Comparison of ENCODE assay signal across 20 cellular contexts in the genomic region with DNA sequence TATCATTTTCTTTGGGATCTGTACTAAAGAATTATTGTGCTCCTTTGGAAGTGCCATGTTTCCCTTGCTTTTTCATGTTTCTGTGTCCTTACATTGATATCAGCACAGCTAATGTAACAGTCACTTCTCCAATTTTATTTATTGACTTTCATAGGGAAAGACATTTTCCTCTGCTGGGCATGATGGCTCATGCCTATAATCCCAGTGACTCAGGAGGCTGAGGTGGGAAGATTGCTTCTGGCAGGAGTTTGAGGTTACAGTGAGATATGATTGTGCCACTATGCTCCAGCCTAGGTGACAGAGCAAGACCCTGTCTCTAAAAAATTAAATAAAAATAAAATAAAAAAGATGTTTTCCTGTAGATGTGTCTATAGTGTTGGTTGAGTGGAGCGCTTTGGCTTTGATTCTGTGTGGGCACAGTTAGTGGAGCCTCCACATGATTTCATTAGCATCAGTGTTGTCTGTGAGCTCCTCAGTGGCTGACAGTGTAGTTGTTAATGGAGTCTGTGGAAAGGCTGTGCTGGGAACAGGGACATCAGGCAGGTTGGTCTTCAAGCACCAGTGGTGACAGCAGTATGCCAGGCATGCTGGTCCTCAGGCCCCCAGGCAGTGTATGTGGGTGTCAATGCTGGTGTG. TPM values are rescaled to one million over a fixed set of nuclear protein-coding genes. Genes with fewer than 3 reads are reported as not detected.
DNase-seq lines count a peak whose midpoint lies in the region; ATAC-seq and TF ChIP-seq lines count a peak whose summit lies in the region.
"Had no signal": no experiment of that assay in that cellular context is flagged by ENCODE, and none has a peak within 500 bp of the region (broad histone marks: within the 10 kb centered on the region; RNA-seq: fewer than 3 reads in every experiment).

No MANE protein-coding gene starts in this region.

- POLR2A ChIA-PET in CD4-positive, alpha-beta T cell (lab: Charles Lee), result no interaction called here
- POLR2A ChIA-PET in CD8-positive, alpha-beta memory T cell (lab: Charles Lee), result no interaction called here
- POLR2A ChIA-PET in activated B cell treated with CpG ODN at 0.5 μM for 24 hours (lab: Charles Lee), result no interaction called here

- TF ChIP-seq CTCF in CD4-positive, alpha-beta T cell (IDR thresholded peaks at IDR 0.05), result no peak
- TF ChIP-seq CTCF in activated B cell treated with CpG ODN at 0.5 μM for 24 hours (IDR thresholded peaks at IDR 0.05) (no peak), WERI-Rb-1 (IDR thresholded peaks at IDR 0.05; ENCODE audit: low read depth, low read length) (no peak)

- H3K27ac Mint-ChIP-seq in CD4-positive, alpha-beta T cell, result peak overlapping the region; percentile 79
- H3K27ac Mint-ChIP-seq in CD8-positive, alpha-beta memory T cell, result peak overlapping the region in 7 of 8 donors; percentile 42 to 87 (median 76)
- peak overlapping the region; percentile 68 for H3K27ac Mint-ChIP-seq in activated B cell treated with CpG ODN at 0.5 μM for 24 hours
- H3K27ac Mint-ChIP-seq: activated naive CD4-positive, alpha-beta T cell treated with anti-CD3 and anti-CD28 coated beads, Interleukin-2, amount 50 U/mL, for 72 hours; brain; HFFc6 had no signal

- intact Hi-C loops in CD4-positive, alpha-beta T cell (cut with DNase I, micrococcal nuclease), result no loop called here
- intact Hi-C loops in activated B cell treated with CpG ODN at 0.5 μM for 24 hours (cut with micrococcal nuclease) (no loop called here), aorta (cut with DNase I) (no loop called here)

- peaks cover 78% of the 10 kb centered on the region for H3K4me1 Mint-ChIP-seq in CD4-positive, alpha-beta T cell (ENCODE audit: low read depth)
- H3K4me1 Mint-ChIP-seq in CD8-positive, alpha-beta memory T cell, result peaks cover 61 to 81% (median 78%) of the 10 kb centered on the region in 3 donors
- H3K4me1 Mint-ChIP-seq in activated B cell treated with CpG ODN at 0.5 μM for 24 hours, result peaks cover 72% of the 10 kb centered on the region
- H3K4me1 Mint-ChIP-seq: brain had no signal

- H3K4me1 ChIP-seq in CD8-positive, alpha-beta memory T cell (ENCODE audit: insufficient read depth, low read length), result peaks cover 45% of the 10 kb centered on the region
- no peaks in the 10 kb centered on the region for H3K4me1 ChIP-seq in aorta (ENCODE audit: control insufficient read depth in 1 of 2, insufficient read depth in 2 of 2, low read length in 2 of 2)
- H3K4me1 ChIP-seq: upper lobe of right lung had no signal

- WGBS in aorta, 2 donors, result 96% methylated on average over 1 of the region's 1 CpG

- peaks cover 37% of the 10 kb centered on the region for H3K36me3 ChIP-seq in CD8-positive, alpha-beta memory T cell (ENCODE audit: insufficient read depth, low read length)
- H3K36me3 ChIP-seq in WERI-Rb-1 (no peaks in the 10 kb centered on the region), aorta (ENCODE audit: control insufficient read depth in 1 of 2, insufficient read depth in 2 of 2, low read length in 1 of 2) (no peaks in the 10 kb centered on the region)

- H3K27ac ChIP-seq in CD4-positive, alpha-beta T cell (ENCODE audit: low read depth, low read length), result no peak overlapping the region
- no peak overlapping the region for H3K27ac ChIP-seq in CD8-positive, alpha-beta memory T cell (ENCODE audit: low read depth, low read length)
- H3K27ac ChIP-seq in WERI-Rb-1, result no peak overlapping the region
- no peak overlapping the region for H3K27ac ChIP-seq in aorta (ENCODE audit: low read depth in 1 of 2, low read length in 2 of 2)
- H3K27ac ChIP-seq: upper lobe of right lung had no signal

- no peak overlapping the region for H3K4me3 ChIP-seq in CD8-positive, alpha-beta memory T cell (ENCODE audit: low read length)
- H3K4me3 ChIP-seq in WERI-Rb-1 (ENCODE audit: low read depth, low read length), result no peak overlapping the region
- no peak overlapping the region for H3K4me3 ChIP-seq in aorta (ENCODE audit: low read length in 2 of 2)
- H3K4me3 ChIP-seq: upper lobe of right lung had no signal

- CTCF ChIA-PET in CD4-positive, alpha-beta T cell (lab: Charles Lee), result no interaction called here
- CTCF ChIA-PET in CD8-positive, alpha-beta memory T cell (lab: Charles Lee), result no interaction called here
- CTCF ChIA-PET in activated B cell treated with CpG ODN at 0.5 μM for 24 hours (lab: Charles Lee), result no interaction called here

- no peak for DNase-seq in CD4-positive, alpha-beta T cell
- DNase-seq in CD8-positive, alpha-beta memory T cell, result no peak
- DNase-seq in activated B cell treated with CpG ODN at 0.5 μM for 24 hours (no peak), WERI-Rb-1 (no peak), aorta (no peak)
- DNase-seq: activated CD4-positive, CD25-positive, alpha-beta regulatory T cell treated with anti-CD3 and anti-CD28 coated beads, Interleukin-2, amount 50 U/mL, for 72 hours; activated T-cell treated with anti-CD3 and anti-CD28 coated beads for 4 hours; AML-193; cortex of kidney; HFFc6; NCI-H1417 treated with DMSO at 0.1 percent for 48 hours; NCI-H524; SK-N-SH; stimulated activated CD4-positive, alpha-beta T cell treated with anti-CD3 and anti-CD28 coated beads, Interleukin-4, amount 100 ng/mL, for 4 hours; T-helper 9 cell; upper lobe of right lung had no signal

- H3K9me3 ChIP-seq in CD4-positive, alpha-beta T cell (ENCODE audit: control insufficient read depth, low read length), result no peaks in the 10 kb centered on the region
- no peaks in the 10 kb centered on the region for H3K9me3 ChIP-seq in CD8-positive, alpha-beta memory T cell (ENCODE audit: low read length)
- H3K9me3 ChIP-seq in WERI-Rb-1 (ENCODE audit: severe bottlenecking), result peaks cover 6% of the 10 kb centered on the region
- H3K9me3 ChIP-seq in aorta (ENCODE audit: control insufficient read depth, low read length), result no peaks in the 10 kb centered on the region
- H3K9me3 ChIP-seq: SK-N-SH, upper lobe of right lung had no signal

- H3K36me3 Mint-ChIP-seq in CD4-positive, alpha-beta T cell (ENCODE audit: low read depth), result peaks cover 96% of the 10 kb centered on the region
- H3K36me3 Mint-ChIP-seq in CD8-positive, alpha-beta memory T cell, result peaks cover 23 to 77% (median 28%) of the 10 kb centered on the region in 3 donors
- H3K36me3 Mint-ChIP-seq in activated B cell treated with CpG ODN at 0.5 μM for 24 hours (ENCODE audit: low read depth), result peaks cover 78% of the 10 kb centered on the region
- H3K36me3 Mint-ChIP-seq: brain had no signal

- no peaks in the 10 kb centered on the region for H3K27me3 ChIP-seq in CD4-positive, alpha-beta T cell (ENCODE audit: control insufficient read depth, insufficient read depth, low read length)
- H3K27me3 ChIP-seq in CD8-positive, alpha-beta memory T cell (ENCODE audit: insufficient read depth, low read length, poor library complexity, severe bottlenecking), result no peaks in the 10 kb centered on the region
- peaks cover 84% of the 10 kb centered on the region for H3K27me3 ChIP-seq in WERI-Rb-1 (ENCODE audit: insufficient read depth, low read depth, severe bottlenecking)
- H3K27me3 ChIP-seq in aorta (ENCODE audit: control insufficient read depth in 1 of 2, insufficient read depth in 2 of 2, low read length in 1 of 2), result no peaks in the 10 kb centered on the region
- H3K27me3 ChIP-seq: upper lobe of right lung had no signal

- H3K27me3 Mint-ChIP-seq in CD4-positive, alpha-beta T cell, result no peaks in the 10 kb centered on the region
- H3K27me3 Mint-ChIP-seq in CD8-positive, alpha-beta memory T cell, result no peaks in the 10 kb centered on the region
- no peaks in the 10 kb centered on the region for H3K27me3 Mint-ChIP-seq in activated B cell treated with CpG ODN at 0.5 μM for 24 hours

- no peak for ATAC-seq in CD4-positive, alpha-beta T cell (ENCODE audit: poor library complexity)
- ATAC-seq in activated B cell treated with CpG ODN at 0.5 μM for 24 hours (ENCODE audit: low read depth) (no peak), esophagus mucosa (peak; percentile 73), HG03469 (IDR thresholded peaks at IDR 0.05; ENCODE audit: unreplicated experiment) (no peak), aorta (ENCODE audit: low FRiP score) (no peak)
- ATAC-seq: activated naive CD4-positive, alpha-beta T cell treated with anti-CD3 and anti-CD28 coated beads, Interleukin-2, amount 50 U/mL, for 72 hours had no signal

- peaks cover 8% of the 10 kb centered on the region for H3K9me3 Mint-ChIP-seq in CD4-positive, alpha-beta T cell
- H3K9me3 Mint-ChIP-seq in CD8-positive, alpha-beta memory T cell, result peaks cover 0 to 18% (median 6%) of the 10 kb centered on the region in 5 donors
- H3K9me3 Mint-ChIP-seq in activated B cell treated with CpG ODN at 0.5 μM for 24 hours, result peaks cover 16% of the 10 kb centered on the region
- H3K9me3 Mint-ChIP-seq: HFFc6 had no signal

- H3K4me3 Mint-ChIP-seq in CD4-positive, alpha-beta T cell, result no peak overlapping the region
- peak overlapping the region in 1 of 7 donors; percentile 32 for H3K4me3 Mint-ChIP-seq in CD8-positive, alpha-beta memory T cell
- no peak overlapping the region for H3K4me3 Mint-ChIP-seq in activated B cell treated with CpG ODN at 0.5 μM for 24 hours
- H3K4me3 Mint-ChIP-seq: brain, HFFc6 had no signal

RNA-seq across cellular contexts. Expression of a gene that starts 7.5 kb away (rescaled TPM):
- 10 to 100 TPM; 15.0 to 16.2 TPM for total RNA-seq in CD4-positive, alpha-beta T cell
- 10 to 100 TPM; 40.1 to 46.6 TPM for total RNA-seq in CD8-positive, alpha-beta memory T cell
- polyA plus RNA-seq in CD8-positive, alpha-beta memory T cell, result 50.9 TPM
- total RNA-seq in activated B cell treated with CpG ODN at 0.5 μM for 24 hours (46.0 and 51.9 TPM in 2 replicates), esophagus mucosa (20.6 TPM), aorta (10 to 100 TPM; 12.6 to 18.6 TPM)
- 1 to 10 TPM; 4.8 to 8.1 TPM for polyA plus RNA-seq in aorta
- polyA plus RNA-seq: SK-N-SH had no signal

RNA-seq across cellular contexts. Expression of a gene that starts 47.5 kb away (rescaled TPM):
- 10 to 100 TPM; 13.9 to 14.5 TPM for total RNA-seq in CD4-positive, alpha-beta T cell
- 10 to 100 TPM; 11.2 to 12.5 TPM for total RNA-seq in CD8-positive, alpha-beta memory T cell
- polyA plus RNA-seq in CD8-positive, alpha-beta memory T cell, result 22.0 TPM
- total RNA-seq in activated B cell treated with CpG ODN at 0.5 μM for 24 hours, result 23.1 and 27.2 TPM in 2 replicates
- 33.6 TPM for total RNA-seq in esophagus mucosa
- 10 to 100 TPM; 16.7 to 19.1 TPM for total RNA-seq in aorta
- 1 to 10 TPM; 2.6 to 4.8 TPM for polyA plus RNA-seq in aorta
